21 cellular contexts compared by ENCODE assay signal in genomic region chrX:99242001-99242400, GRCh38.
DNase-seq lines count a peak whose midpoint lies in the region; ATAC-seq and TF ChIP-seq lines count a peak whose summit lies in the region.
"Had no signal": no experiment of that assay in that cellular context is flagged by ENCODE, and none has a peak within 500 bp of the region (broad histone marks: within the 10 kb centered on the region; RNA-seq: fewer than 3 reads in every experiment).

No MANE protein-coding gene starts in this region.

- DNase-seq in GM23338 (ENCODE audit: low spot score): peak; percentile 65
- DNase-seq in NT2/D1 (ENCODE audit: low read depth, low spot score): peak; percentile 28
- DNase-seq in iPS DF 19.7 (ENCODE audit: low read depth, low spot score): peak; percentile 61
- peak; percentile 83 for DNase-seq in mesendoderm
- DNase-seq in transverse colon: no peak
- DNase-seq in NCI-H748 treated with DMSO at 0.1 percent for 48 hours (lab: John Stamatoyannopoulos, UW): no peak
- DNase-seq: BE2C; CD4-positive, CD25-positive, alpha-beta regulatory T cell; COR-L47; DMS153; HFFc6; IMR-90; NCI-H1048; NCI-H1436; NCI-H2029; NCI-H2171; NCI-H69; SIG-M5 had no signal

- H3K4me2 ChIP-seq in GM23338: no peak overlapping the region
- H3K4me2 ChIP-seq in mesendoderm (ENCODE audit: low read length): no peak overlapping the region

- no peak overlapping the region for H3K4me3 ChIP-seq in GM23338
- H3K4me3 ChIP-seq in NT2/D1 (ENCODE audit: insufficient read length, low read depth): no peak overlapping the region
- H3K4me3 ChIP-seq in mesendoderm (ENCODE audit: low read length): no peak overlapping the region
- H3K4me3 ChIP-seq in transverse colon: no peak overlapping the region

- no peaks in the 10 kb centered on the region for H3K9me2 ChIP-seq in GM23338 (ENCODE audit: insufficient read depth)

- peaks cover 2% of the 10 kb centered on the region; the same call in 1 of the 3 replicates for H3K9me3 Mint-ChIP-seq in GM23338

- intact Hi-C loops in transverse colon (cut with DNase I; ENCODE audit: low total_unique reads): no loop called here

- no peak overlapping the region for H2BK15ac ChIP-seq in mesendoderm (replicated peaks; ENCODE audit: low read depth)

- no peaks in the 10 kb centered on the region for H3K79me2 ChIP-seq in GM23338 (replicated peaks; ENCODE audit: insufficient read depth)
- no peaks in the 10 kb centered on the region for H3K79me2 ChIP-seq in mesendoderm (ENCODE audit: control insufficient read depth, insufficient read depth, low read length)

- H3K18ac ChIP-seq in mesendoderm (ENCODE audit: low read length): no peak overlapping the region

- no peaks in the 10 kb centered on the region for H3K79me1 ChIP-seq in mesendoderm (ENCODE audit: low read length)

- TF ChIP-seq POLR2A in transverse colon (IDR thresholded peaks at IDR 0.05): no peak

- no peak overlapping the region for H2BK120ac ChIP-seq in mesendoderm (ENCODE audit: low read depth, low read length)

- no peaks in the 10 kb centered on the region for H3K36me3 Mint-ChIP-seq in GM23338 (ENCODE audit: low read depth)
- H3K36me3 Mint-ChIP-seq: CD4-positive, CD25-positive, alpha-beta regulatory T cell had no signal

- H4K5ac ChIP-seq in mesendoderm (ENCODE audit: low read length): no peak overlapping the region

- no peak overlapping the region for H2BK5ac ChIP-seq in mesendoderm (ENCODE audit: low read length)

- H3K27me3 Mint-ChIP-seq in GM23338 (ENCODE audit: insufficient read depth, low read depth, poor library complexity): no peaks in the 10 kb centered on the region
- H3K27me3 Mint-ChIP-seq: CD4-positive, CD25-positive, alpha-beta regulatory T cell had no signal

- no peak overlapping the region for H3K27ac ChIP-seq in GM23338 (ENCODE audit: low read depth)
- no peak overlapping the region for H3K27ac ChIP-seq in mesendoderm (ENCODE audit: low read depth, low read length)
- no peak overlapping the region for H3K27ac ChIP-seq in transverse colon
- H3K27ac ChIP-seq: RWPE1 had no signal

- no peak overlapping the region for H2AFZ ChIP-seq in GM23338

- no peak for TF ChIP-seq EP300 in transverse colon (IDR thresholded peaks at IDR 0.05; ENCODE audit: low read depth)

- no peak overlapping the region for H3K4me3 Mint-ChIP-seq in GM23338
- H3K4me3 Mint-ChIP-seq: CD4-positive, CD25-positive, alpha-beta regulatory T cell; HFFc6 had no signal

- H3K27me3 ChIP-seq in GM23338 (ENCODE audit: insufficient read depth) (no peaks in the 10 kb centered on the region), NT2/D1 (ENCODE audit: insufficient read depth, insufficient read length) (no peaks in the 10 kb centered on the region), mesendoderm (ENCODE audit: insufficient read depth, low read length, poor library complexity) (no peaks in the 10 kb centered on the region), transverse colon (no peaks in the 10 kb centered on the region)
- H3K27me3 ChIP-seq: BE2C had no signal

- ATAC-seq in GM23338 (peak; percentile 90), HG03457 (IDR thresholded peaks at IDR 0.05; ENCODE audit: unreplicated experiment) (no peak)
- ATAC-seq: SK-N-SH treated with all-trans-retinoic acid at 6 μM for 48 hours had no signal

- no CpG with 5 or more reads among the region's 4 CpGs for WGBS in mesendoderm (ENCODE audit: extremely low coverage, insufficient coverage, low lambda C conversion rate)
- WGBS in transverse colon (ENCODE audit: low coverage in 1 of 2), 2 donors: 81% methylated on average over 4 of the region's 4 CpGs; no CpG with 5 or more reads in 1 of the 2 donors

- H3K36me3 ChIP-seq in GM23338 (ENCODE audit: insufficient read depth) (no peaks in the 10 kb centered on the region), NT2/D1 (ENCODE audit: insufficient read depth, insufficient read length, low read length) (no peaks in the 10 kb centered on the region), mesendoderm (ENCODE audit: control insufficient read depth, insufficient read depth, low read length) (no peaks in the 10 kb centered on the region), transverse colon (no peaks in the 10 kb centered on the region)
- H3K36me3 ChIP-seq: BE2C had no signal

- no peak overlapping the region for H3K56ac ChIP-seq in mesendoderm (ENCODE audit: low read length)

- no peak overlapping the region for H3K4ac ChIP-seq in mesendoderm (ENCODE audit: low read depth, low read length)

- TF ChIP-seq CTCF in GM23338 (conservative IDR thresholded peaks at IDR 0.05; ENCODE audit: low read depth in 2 of 2) (peak in 1 of 2 experiments; percentile 38), transverse colon (IDR thresholded peaks at IDR 0.05) (no peak)

- H3K4me1 Mint-ChIP-seq in GM23338: no peaks in the 10 kb centered on the region
- H3K4me1 Mint-ChIP-seq: CD4-positive, CD25-positive, alpha-beta regulatory T cell had no signal

- H2AK5ac ChIP-seq in mesendoderm (ENCODE audit: low read length): no peak overlapping the region

- no peak overlapping the region for H3K23ac ChIP-seq in mesendoderm (ENCODE audit: low read length)

- H3K27ac Mint-ChIP-seq in GM23338: no peak overlapping the region
- H3K27ac Mint-ChIP-seq: CD4-positive, CD25-positive, alpha-beta regulatory T cell; HFFc6 had no signal

- H3K9ac ChIP-seq in NT2/D1 (ENCODE audit: insufficient read length, low read depth) (no peak overlapping the region), mesendoderm (ENCODE audit: low read length) (no peak overlapping the region)

- no peaks in the 10 kb centered on the region for H3F3A ChIP-seq in GM23338 (replicated peaks; ENCODE audit: low read depth)

- no peak overlapping the region for H4K8ac ChIP-seq in mesendoderm (ENCODE audit: low read depth, low read length)

- H3K9me3 ChIP-seq in NT2/D1 (ENCODE audit: insufficient read depth, low read length) (peaks cover 8% of the 10 kb centered on the region; the same call in 1 of the 2 replicates), transverse colon (no peaks in the 10 kb centered on the region)
- H3K9me3 ChIP-seq: BE2C had no signal

- H3K4me1 ChIP-seq in GM23338 (ENCODE audit: insufficient read depth): no peaks in the 10 kb centered on the region
- H3K4me1 ChIP-seq in NT2/D1 (ENCODE audit: insufficient read depth, insufficient read length): no peaks in the 10 kb centered on the region
- no peaks in the 10 kb centered on the region for H3K4me1 ChIP-seq in mesendoderm (ENCODE audit: control insufficient read depth, low read depth, low read length)
- H3K4me1 ChIP-seq in transverse colon: no peaks in the 10 kb centered on the region
- H3K4me1 ChIP-seq: BE2C had no signal

- no peaks in the 10 kb centered on the region for H4K20me1 ChIP-seq in GM23338 (replicated peaks; ENCODE audit: insufficient read depth)

- in situ Hi-C loops in transverse colon (cut with MboI; ENCODE audit: low pct_ligation_motif_present in 1 of 4, low pct_unique_long_range_greater_than_20kb in 1 of 4, low sequenced_read_pairs in 3 of 4): no loop called here

Comparison
In these comparisons a context has a peak if more than half of its experiments do, and no peak if none do; other contexts are left out.
1. DNase-seq: peak in GM23338 (single experiment), NT2/D1 (single experiment), iPS DF 19.7 (single experiment) and mesendoderm (single experiment); none in transverse colon (single experiment) and NCI-H748 treated with DMSO at 0.1 percent for 48 hours (single experiment).